Comparison of ENCODE assay signal across 10 cellular contexts in the genomic region with DNA sequence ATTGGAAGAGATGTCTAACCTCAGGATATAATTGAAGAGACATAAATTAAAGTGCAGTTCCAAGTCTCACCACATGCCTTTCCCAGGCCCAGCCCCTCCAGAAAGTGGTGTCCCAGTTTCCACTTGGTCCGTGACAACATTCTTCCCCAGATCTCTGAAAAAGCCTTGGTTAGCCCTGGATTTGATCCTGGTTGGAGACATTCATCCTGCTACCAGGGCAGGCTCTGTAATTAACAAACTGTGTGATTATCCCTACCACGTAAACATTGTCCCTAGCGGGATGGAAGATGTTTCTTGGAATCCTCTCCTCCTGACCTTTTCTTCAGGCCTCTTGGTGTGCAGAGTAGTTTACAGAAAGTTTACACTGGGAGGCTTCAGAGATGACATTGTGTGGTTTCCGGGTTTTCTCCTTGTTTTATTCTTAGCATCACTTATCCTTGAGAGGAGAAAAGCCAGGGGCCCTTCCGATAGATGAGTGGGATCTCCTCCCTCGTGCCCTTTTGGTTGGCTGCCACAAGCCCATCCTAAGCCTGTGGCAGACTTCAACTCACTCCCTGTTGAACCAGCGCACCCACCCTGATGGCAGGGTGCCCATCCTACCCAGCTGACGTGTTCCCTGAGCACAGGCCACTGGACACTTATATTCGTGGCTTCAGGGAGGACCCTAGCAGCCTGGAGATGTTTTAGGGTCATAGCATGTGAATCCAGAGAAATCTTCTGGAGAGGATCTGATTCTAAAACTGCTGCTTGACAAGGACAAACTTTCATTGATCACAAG.
DNase-seq lines count a peak whose midpoint lies in the region; TF ChIP-seq lines count a peak whose summit lies in the region.
"Had no signal": no experiment of that assay in that cellular context is flagged by ENCODE, and none has a peak within 500 bp of the region (broad histone marks: within the 10 kb centered on the region; RNA-seq: fewer than 3 reads in every experiment).

No MANE protein-coding gene starts in this region.

- TF ChIP-seq POLR2A in erythroblast (IDR thresholded peaks at IDR 0.05; ENCODE audit: low read length), result no peak

- H3K27me3 ChIP-seq in fibroblast of lung (ENCODE audit: control insufficient read depth, insufficient read depth, low read length), result no peaks in the 10 kb centered on the region
- H3K27me3 ChIP-seq in HAP-1 (ENCODE audit: low read depth), result no peaks in the 10 kb centered on the region
- H3K27me3 ChIP-seq: uterus had no signal

- H3K4me1 ChIP-seq in fibroblast of lung (ENCODE audit: control insufficient read depth, extremely low read depth, insufficient read depth, low read length) (peaks cover 3% of the 10 kb centered on the region), HAP-1 (no peaks in the 10 kb centered on the region)
- H3K4me1 ChIP-seq: uterus had no signal

- H3K9me3 ChIP-seq in fibroblast of lung (ENCODE audit: control insufficient read depth, insufficient read depth, low read depth, low read length) (no peaks in the 10 kb centered on the region), HAP-1 (no peaks in the 10 kb centered on the region)
- H3K9me3 ChIP-seq: uterus had no signal

- peak overlapping the region; percentile 29 for H2AFZ ChIP-seq in fibroblast of lung (ENCODE audit: low read length)

- DNase-seq in GM12865 (ENCODE audit: low read depth), result no peak
- peak; percentile 36 for DNase-seq in RWPE1 (ENCODE audit: low spot score)
- no peak for DNase-seq in fibroblast of lung (ENCODE audit: low read depth in 2 of 2)
- DNase-seq in NCI-H1105 (lab: John Stamatoyannopoulos, UW), result no peak
- no peak for DNase-seq in HAP-1 (ENCODE audit: low spot score in 2 of 2)
- no peak for DNase-seq in erythroblast (lab: John Stamatoyannopoulos, UW)
- DNase-seq: activated CD4-positive, alpha-beta memory T cell treated with anti-CD3 and anti-CD28 coated beads for 36 hours; NK-92 treated with Interleukin-12 subunit alpha and Interleukin-12 subunit beta, amount 100 ng/mL, for 24 hours; uterus had no signal

- no peaks in the 10 kb centered on the region for H4K20me1 ChIP-seq in fibroblast of lung (ENCODE audit: control insufficient read depth, extremely low read depth, insufficient read depth, low read length)

- H3K27ac ChIP-seq in RWPE1 (no peak overlapping the region), fibroblast of lung (ENCODE audit: insufficient read depth, low read length) (no peak overlapping the region), temporal lobe (ENCODE audit: low read depth, low read length) (peak overlapping the region; percentile 38)
- H3K27ac ChIP-seq: uterus had no signal

- CTCF ChIA-PET in RWPE1 (lab: Yijun Ruan, JAX), result interaction anchor here (1.1 kb wide), 3 partner anchors 12 to 29 kb away, joined by 3 to 6 read pairs (median 4); no protein-coding TSS in a partner anchor

- H3K4me3 ChIP-seq in GM12865 (ENCODE audit: low read depth, low read length) (no peak overlapping the region), fibroblast of lung (replicated peaks in 1 of 4; ENCODE audit: control extremely low read depth in 1 of 4, insufficient read depth in 1 of 4, low read depth in 3 of 4, low read length in 4 of 4) (no peak overlapping the region), HAP-1 (no peak overlapping the region)
- H3K4me3 ChIP-seq: uterus had no signal

- POLR2A ChIA-PET in RWPE1 (lab: Yijun Ruan, JAX; ENCODE audit: low non-redundant PET), result no interaction called here

- no peak overlapping the region for H3K4me2 ChIP-seq in fibroblast of lung (ENCODE audit: extremely low read depth, insufficient read depth, low read length)

- H3K9ac ChIP-seq in fibroblast of lung (ENCODE audit: insufficient read depth, low read length), result no peak overlapping the region

- H3K36me3 ChIP-seq in fibroblast of lung (ENCODE audit: control insufficient read depth, insufficient read depth, low read length) (no peaks in the 10 kb centered on the region), HAP-1 (replicated peaks) (no peaks in the 10 kb centered on the region)
- H3K36me3 ChIP-seq: uterus had no signal

- TF ChIP-seq CTCF in GM12865 (IDR thresholded peaks at IDR 0.05; ENCODE audit: insufficient read depth, low read depth, low read length, missing control alignments) (peak; percentile 14), RWPE1 (conservative IDR thresholded peaks at IDR 0.05; ENCODE audit: low read depth) (peak; percentile 18; the same call in 1 of the 2 replicates), fibroblast of lung (conservative IDR thresholded peaks at IDR 0.05 in 1 of 2, IDR thresholded peaks at IDR 0.05 in 1 of 2; ENCODE audit: low read depth in 1 of 2, low read length in 2 of 2) (peak; percentile 41 to 50)

- no peaks in the 10 kb centered on the region for H3K79me2 ChIP-seq in fibroblast of lung (ENCODE audit: control insufficient read depth, insufficient read depth, low read length)

- in situ Hi-C loops in HAP-1 (cut with MboI; ENCODE audit: low sequenced_read_pairs), result no loop called here
